Comparison of ENCODE assay signal across 1 cellular context in genomic region chr2:85394976-85395375, GRCh38.
A peak's percentile ranks its signal among the peaks of the same experiment; 100 is the strongest.
TF ChIP-seq lines count a peak whose summit lies in the region.

No MANE protein-coding gene starts in this region.

TF ChIP-seq in HepG2, 621 proteins besides CTCF, POLR2A, EP300 and RAD21:
- no peak for TF ChIP-seq ZNF577 (CRISPR knock-in tag; IDR thresholded peaks at IDR 0.05; ENCODE audit: borderline replicate concordance, low read depth)
- TF ChIP-seq CEBPZ (IDR thresholded peaks at IDR 0.05; ENCODE audit: low read length) = no peak
- 0 out of 2 replicates have a peak, but pooled peaks have one; percentile 20 for TF ChIP-seq ZNF768 (CRISPR knock-in tag; IDR thresholded peaks at IDR 0.05)
